ENCODE assay signal across 9 cellular contexts in genomic region chr4:147480891-147481576, GRCh38. TPM values are rescaled to one million over a fixed set of nuclear protein-coding genes. Genes with fewer than 3 reads are reported as not detected.
DNase-seq lines count a peak whose midpoint lies in the region; TF ChIP-seq lines count a peak whose summit lies in the region.
"Had no signal": no experiment of that assay in that cellular context is flagged by ENCODE, and none has a peak within 500 bp of the region (broad histone marks: within the 10 kb centered on the region; RNA-seq: fewer than 3 reads in every experiment).

Gene EDNRA, plus strand, starts transcription at chr4:147481097. Its CDS starts 4,585 bp downstream, at chr4:147485682.

- H4K8ac ChIP-seq in H9 (replicated peaks; ENCODE audit: insufficient read length, low read depth, low read length), result no peak within 1 kb of the TSS

- no peak within 1 kb of the TSS for H3K18ac ChIP-seq in H9 (ENCODE audit: insufficient read length, low read depth, low read length)

- TF ChIP-seq CTCF in H9 (conservative IDR thresholded peaks at IDR 0.05), result no peak
- TF ChIP-seq CTCF in astrocyte of the cerebellum (IDR thresholded peaks at IDR 0.05; ENCODE audit: low read depth, low read length, missing control alignments), result no peak

- H3K27me3 ChIP-seq in H9 (ENCODE audit: insufficient read depth, low read length) (peaks cover 13% of the 10 kb centered on the region; the same call in 1 of the 2 replicates), iPS-18a (ENCODE audit: control insufficient read depth, insufficient read depth, low read length) (peaks cover 33% of the 10 kb centered on the region), skeletal muscle tissue (ENCODE audit: control insufficient read depth in 3 of 3, insufficient read depth in 3 of 3, low read length in 3 of 3) (peaks cover 3 to 15% (median 8%) of the 10 kb centered on the region in 3 donors)
- no peaks in the 10 kb centered on the region for H3K27me3 ChIP-seq in effector memory CD4-positive, alpha-beta T cell (replicated peaks; ENCODE audit: control insufficient read depth, insufficient read depth, low read length, poor library complexity, severe bottlenecking)

- no peaks in the 10 kb centered on the region; the same call in 1 of the 2 replicates for H3K79me2 ChIP-seq in H9 (ENCODE audit: insufficient read depth, low read length)

- H3K4me1 ChIP-seq in H9 (ENCODE audit: insufficient read depth, low read length) (peaks cover 2% of the 10 kb centered on the region; the same call in 1 of the 2 replicates), iPS-18a (ENCODE audit: control insufficient read depth, low read depth, low read length) (peaks cover 8% of the 10 kb centered on the region), skeletal muscle tissue (ENCODE audit: control insufficient read depth in 3 of 3, insufficient read depth in 3 of 3, low read length in 3 of 3) (peaks cover 3 to 6% (median 5%) of the 10 kb centered on the region in 3 donors)
- no peaks in the 10 kb centered on the region for H3K4me1 ChIP-seq in effector memory CD4-positive, alpha-beta T cell (ENCODE audit: control insufficient read depth, insufficient read depth, low read length, poor library complexity, severe bottlenecking)

- no peak within 1 kb of the TSS for H3T11ph ChIP-seq in H9 (ENCODE audit: low read length)

- peaks cover 12 to 17% of the 10 kb centered on the region in 2 experiments; a peak in 3 of 4 replicates for H3K4me1 Mint-ChIP-seq in H9
- H3K4me1 Mint-ChIP-seq: memory B cell had no signal

- peak within 1 kb of the TSS; percentile 78 to 89 for H3K4me3 Mint-ChIP-seq in H9
- H3K4me3 Mint-ChIP-seq: memory B cell had no signal

- H3K36me3 ChIP-seq in iPS-18a (ENCODE audit: control insufficient read depth, low read depth, low read length), result no peaks in the 10 kb centered on the region
- no peaks in the 10 kb centered on the region for H3K36me3 ChIP-seq in skeletal muscle tissue (ENCODE audit: control insufficient read depth in 3 of 3, insufficient read depth in 3 of 3, low read length in 3 of 3)
- H3K36me3 ChIP-seq in effector memory CD4-positive, alpha-beta T cell (ENCODE audit: control insufficient read depth, insufficient read depth, low read length), result no peaks in the 10 kb centered on the region

- in situ Hi-C loops in astrocyte of the cerebellum (cut with HindIII; ENCODE audit: low sequenced_read_pairs), result loop anchor here (5.0 kb wide), 1 partner anchor 36 kb away; no protein-coding TSS in a partner anchor

- peaks cover 9% of the 10 kb centered on the region for H3K23me2 ChIP-seq in H9 (ENCODE audit: insufficient read length, low read depth, low read length, poor library complexity, severe bottlenecking)

- H3K27ac ChIP-seq in H9 (ENCODE audit: insufficient read length, low read depth, low read length), result no peak within 1 kb of the TSS
- no peak within 1 kb of the TSS for H3K27ac ChIP-seq in iPS-18a (ENCODE audit: low read length)
- peak within 1 kb of the TSS; percentile 44 for H3K27ac ChIP-seq in skeletal muscle tissue (ENCODE audit: low read depth, low read length)
- H3K27ac ChIP-seq in effector memory CD4-positive, alpha-beta T cell (ENCODE audit: insufficient read depth, low read length, poor library complexity, severe bottlenecking), result no peak within 1 kb of the TSS

- no peaks in the 10 kb centered on the region for H3K9me3 Mint-ChIP-seq in H9
- H3K9me3 Mint-ChIP-seq: memory B cell had no signal

- H3K9ac ChIP-seq in H9 (ENCODE audit: extremely low read depth, insufficient read length, low read length), result peak within 1 kb of the TSS; percentile 47
- peak within 1 kb of the TSS; percentile 45 for H3K9ac ChIP-seq in iPS-18a (ENCODE audit: low read length)
- peak within 1 kb of the TSS in 2 of 3 donors; percentile 51 to 66 for H3K9ac ChIP-seq in skeletal muscle tissue (ENCODE audit: low read depth in 1 of 3, low read length in 3 of 3)

- DNase-seq in H9, result peak; percentile 43
- no peak for DNase-seq in astrocyte of the cerebellum (ENCODE audit: low read depth)
- no peak for DNase-seq in NCI-H2081 treated with DMSO at 0.1 percent for 48 hours (lab: John Stamatoyannopoulos, UW)
- DNase-seq in inferior parietal cortex (ENCODE audit: extremely low spot score), result no peak
- DNase-seq in SKM-1 (lab: John Stamatoyannopoulos, UW; ENCODE audit: unreplicated experiment), result no peak
- no peak for DNase-seq in effector memory CD4-positive, alpha-beta T cell

- no peak within 1 kb of the TSS for H2AFZ ChIP-seq in H9 (ENCODE audit: low read length)

- H3K4ac ChIP-seq in H9 (ENCODE audit: low read depth, low read length), result no peak within 1 kb of the TSS

- H3K14ac ChIP-seq in H9 (ENCODE audit: insufficient read depth, low read length), result peak within 1 kb of the TSS; percentile 81; the same call in 1 of the 2 replicates

- H4K20me1 ChIP-seq in H9 (ENCODE audit: control insufficient read depth, insufficient read depth, insufficient read length), result no peaks in the 10 kb centered on the region

- no peak within 1 kb of the TSS for H2BK15ac ChIP-seq in H9 (ENCODE audit: low read depth, low read length)

- H3K4me2 ChIP-seq in H9 (ENCODE audit: insufficient read depth, insufficient read length, low read length), result peak within 1 kb of the TSS; percentile 69

- H2BK12ac ChIP-seq in H9 (ENCODE audit: insufficient read length, low read depth, low read length), result no peak within 1 kb of the TSS

- no peak within 1 kb of the TSS for H4K91ac ChIP-seq in H9 (ENCODE audit: insufficient read length, low read depth, low read length)

- no CpG with 5 or more reads among the region's 68 CpGs for WGBS in H9 (ENCODE audit: extremely low coverage, insufficient read length, low lambda C conversion rate)

- no peak within 1 kb of the TSS for H2BK20ac ChIP-seq in H9 (ENCODE audit: low read depth, low read length, poor library complexity, severe bottlenecking)

- H2AK5ac ChIP-seq in H9 (ENCODE audit: insufficient read length, low read length), result no peak within 1 kb of the TSS

- no peak within 1 kb of the TSS for H3K56ac ChIP-seq in H9 (ENCODE audit: insufficient read length, low read depth, low read length)

- H2BK120ac ChIP-seq in H9 (ENCODE audit: low read depth, low read length, poor library complexity, severe bottlenecking), result no peak within 1 kb of the TSS

- no peaks in the 10 kb centered on the region for H3K36me3 Mint-ChIP-seq in H9 (ENCODE audit: insufficient read depth in 1 of 3, low read depth in 3 of 3)
- H3K36me3 Mint-ChIP-seq: memory B cell had no signal

- no peak within 1 kb of the TSS for H3K23ac ChIP-seq in H9 (ENCODE audit: insufficient read length, low read depth, low read length)

- peak within 1 kb of the TSS; percentile 61 for H3K4me3 ChIP-seq in astrocyte of the cerebellum (ENCODE audit: low read depth, low read length)
- peak within 1 kb of the TSS; percentile 75 for H3K4me3 ChIP-seq in iPS-18a (ENCODE audit: low read length)
- peak within 1 kb of the TSS; percentile 39 to 63 (median 62) for H3K4me3 ChIP-seq in skeletal muscle tissue (ENCODE audit: low read length in 3 of 3)
- no peak within 1 kb of the TSS for H3K4me3 ChIP-seq in effector memory CD4-positive, alpha-beta T cell (ENCODE audit: insufficient read depth, low read depth, low read length, poor library complexity, severe bottlenecking)

- peak within 1 kb of the TSS in 1 of 3 experiments; percentile 62; a peak in 1 of 7 replicates for H3K27ac Mint-ChIP-seq in H9
- H3K27ac Mint-ChIP-seq: memory B cell had no signal

- H2BK5ac ChIP-seq in H9 (ENCODE audit: insufficient read length, low read length), result no peak within 1 kb of the TSS

- H3K79me1 ChIP-seq in H9 (ENCODE audit: insufficient read depth, low read depth, low read length, poor library complexity, severe bottlenecking), result no peaks in the 10 kb centered on the region

- H3K27me3 Mint-ChIP-seq in H9 (ENCODE audit: low read depth), result peaks cover 43% of the 10 kb centered on the region
- H3K27me3 Mint-ChIP-seq: memory B cell had no signal

- H4K5ac ChIP-seq in H9 (ENCODE audit: insufficient read length, low read depth, low read length), result no peak within 1 kb of the TSS

- H3K9me3 ChIP-seq in H9 (ENCODE audit: control insufficient read depth, low read depth, low read length) (no peaks in the 10 kb centered on the region), iPS-18a (ENCODE audit: control insufficient read depth, low read depth, low read length) (no peaks in the 10 kb centered on the region), skeletal muscle tissue (ENCODE audit: control insufficient read depth in 3 of 3, low read length in 3 of 3) (no peaks in the 10 kb centered on the region)
- H3K9me3 ChIP-seq in effector memory CD4-positive, alpha-beta T cell (ENCODE audit: control insufficient read depth, low read length), result no peaks in the 10 kb centered on the region

RNA-seq across cellular contexts. Expression of gene EDNRA, which starts in this region (rescaled TPM):
- 0.75 and 1.6 TPM in 2 replicates for total RNA-seq in H9 (2021)
- total RNA-seq in skeletal muscle tissue, result 41.8 TPM

Comparison
In these comparisons a context has a peak if more than half of its experiments do, and no peak if none do; other contexts are left out.
1. RNA of gene EDNRA (total RNA-seq): 41.8 TPM in skeletal muscle tissue (single experiment); 0.75 to 1.6 TPM in H9; every median in the first group is over 10 times any median in the second.
2. Peak in every context shown above with its lines, with median percentiles within 50 percentile points of each other: H3K9ac ChIP-seq.